ENCODE assay signal across 19 cellular contexts in genomic region chr7:69710773-69711445, GRCh38.
DNase-seq lines count a peak whose midpoint lies in the region; ATAC-seq, FAIRE-seq and TF ChIP-seq lines count a peak whose summit lies in the region.
"Had no signal": no experiment of that assay in that cellular context is flagged by ENCODE, and none has a peak within 500 bp of the region (broad histone marks: within the 10 kb centered on the region; RNA-seq: fewer than 3 reads in every experiment).

No MANE protein-coding gene starts in this region.

- H3K4me1 ChIP-seq in HUES48 (ENCODE audit: control insufficient read depth, insufficient read depth, low read length) = peaks cover 48% of the 10 kb centered on the region
- H3K4me1 ChIP-seq in iPS-20b (ENCODE audit: insufficient read depth, low read length) = peaks cover 32% of the 10 kb centered on the region
- H3K4me1 ChIP-seq in mucosa of descending colon (ENCODE audit: low read depth) = no peaks in the 10 kb centered on the region

- H3K27me3 ChIP-seq in HUES48 (ENCODE audit: control insufficient read depth, insufficient read depth, low read length) (no peaks in the 10 kb centered on the region), iPS-20b (ENCODE audit: insufficient read depth, low read length) (no peaks in the 10 kb centered on the region)

- H3K4me3 ChIP-seq in HUES48 (ENCODE audit: low read depth, low read length) (peak overlapping the region; percentile 32; the same call in 1 of the 2 replicates), iPS-20b (ENCODE audit: low read length) (peak overlapping the region; percentile 23; the same call in 1 of the 2 replicates), mucosa of descending colon (no peak overlapping the region)

- H3K27ac ChIP-seq in HUES48 (ENCODE audit: low read depth, low read length) = peak overlapping the region; percentile 44
- H3K27ac ChIP-seq in iPS-20b (ENCODE audit: low read length) = no peak overlapping the region
- H3K27ac ChIP-seq: 22Rv1 had no signal

- H3K9ac ChIP-seq in HUES48 (ENCODE audit: low read depth, low read length) (no peak overlapping the region), iPS-20b (ENCODE audit: low read depth, low read length) (peak overlapping the region; percentile 0; the same call in 1 of the 2 replicates)

- FAIRE-seq in GM12891 (lab: Jason Lieb, UNC) = peak; percentile 66
- FAIRE-seq: D721Med, G401.6, GM12892, H54 had no signal

- H3K9me3 ChIP-seq in HUES48 (ENCODE audit: control insufficient read depth, insufficient read depth, low read length) (no peaks in the 10 kb centered on the region), iPS-20b (ENCODE audit: insufficient read depth, low read depth, low read length) (no peaks in the 10 kb centered on the region), mucosa of descending colon (no peaks in the 10 kb centered on the region)

- H3K27ac Mint-ChIP-seq in chondrocyte (ENCODE audit: unreplicated experiment) = no peak overlapping the region
- H3K27ac Mint-ChIP-seq: CD14-positive monocyte; CD8-positive, alpha-beta T cell had no signal

- DNase-seq in GM12891 (ENCODE audit: insufficient read length, low spot score) = no peak
- DNase-seq in astrocyte of the hippocampus (ENCODE audit: low read depth, low spot score) = peak; percentile 72
- no peak for DNase-seq in mucosa of descending colon
- no peak for DNase-seq in midbrain (lab: John Stamatoyannopoulos, UW)
- no peak for DNase-seq in chondrocyte (ENCODE audit: low spot score)
- DNase-seq: CD8-positive, alpha-beta T cell; COR-L47; DMS153; DMS79 treated with DMSO at 0.1 percent for 48 hours; EL had no signal

- H3K36me3 ChIP-seq in HUES48 (ENCODE audit: control insufficient read depth, insufficient read depth, low read length) (no peaks in the 10 kb centered on the region), iPS-20b (ENCODE audit: insufficient read depth, low read depth, low read length) (no peaks in the 10 kb centered on the region), mucosa of descending colon (ENCODE audit: low read depth) (no peaks in the 10 kb centered on the region)

- no peak for TF ChIP-seq POLR2A in GM12891 (IDR thresholded peaks at IDR 0.05; ENCODE audit: low read depth, low read length)

- H3K4me1 Mint-ChIP-seq in chondrocyte (ENCODE audit: low read depth) = peaks cover 19% of the 10 kb centered on the region

- H3K36me3 Mint-ChIP-seq in chondrocyte (ENCODE audit: low read depth) = no peaks in the 10 kb centered on the region
- H3K36me3 Mint-ChIP-seq: CD14-positive monocyte; CD8-positive, alpha-beta T cell had no signal

- no peaks in the 10 kb centered on the region for H3K9me3 Mint-ChIP-seq in chondrocyte (ENCODE audit: low read depth)
- H3K9me3 Mint-ChIP-seq: CD14-positive monocyte; CD8-positive, alpha-beta T cell had no signal

- ATAC-seq in GM21381 (IDR thresholded peaks at IDR 0.05; ENCODE audit: unreplicated experiment) = no peak
- no peak for ATAC-seq in mucosa of descending colon
- ATAC-seq: CD8-positive, alpha-beta T cell had no signal

- TF ChIP-seq CTCF in mucosa of descending colon (IDR thresholded peaks at IDR 0.05) (no peak), chondrocyte (IDR thresholded peaks at IDR 0.05) (no peak)

- no peak overlapping the region for H3K4me3 Mint-ChIP-seq in chondrocyte (ENCODE audit: unreplicated experiment)
- H3K4me3 Mint-ChIP-seq: CD14-positive monocyte; CD8-positive, alpha-beta T cell had no signal

- intact Hi-C loops in mucosa of descending colon (cut with DNase I, micrococcal nuclease) = no loop called here

- no peaks in the 10 kb centered on the region for H3K27me3 Mint-ChIP-seq in chondrocyte (ENCODE audit: low read depth)

TF ChIP-seq in GM12891, 5 proteins besides CTCF, POLR2A, EP300 and RAD21:
- TF ChIP-seq TAF1 (IDR thresholded peaks at IDR 0.05; ENCODE audit: low read depth, low read length) (no peak), PAX5 (IDR thresholded peaks at IDR 0.05; ENCODE audit: insufficient read depth, low read length, severe bottlenecking) (no peak)
